15 cellular contexts compared by ENCODE assay signal in genomic region chr17:50277357-50277754, GRCh38. TPM values are rescaled to one million over a fixed set of nuclear protein-coding genes. Genes with fewer than 3 reads are reported as not detected.
DNase-seq lines count a peak whose midpoint lies in the region; ATAC-seq, FAIRE-seq and TF ChIP-seq lines count a peak whose summit lies in the region.
"Had no signal": no experiment of that assay in that cellular context is flagged by ENCODE, and none has a peak within 500 bp of the region (broad histone marks: within the 10 kb centered on the region; RNA-seq: fewer than 3 reads in every experiment).

No MANE protein-coding gene starts in this region.

- POLR2A ChIA-PET in H1 (lab: Charles Lee; ENCODE audit: partially characterized antibody), result interaction anchor here (0.6 to 1.2 kb wide), 5 partner anchors 9 to 89 kb away, joined by 3 read pairs; no protein-coding TSS in a partner anchor

- no peak for TF ChIP-seq EP300 in H1 (IDR thresholded peaks at IDR 0.05; ENCODE audit: borderline replicate concordance in 1 of 2, low read depth in 2 of 2, low read length in 2 of 2)

- H3K27ac ChIP-seq in H1 (ENCODE audit: low read depth, low read length), result no peak overlapping the region
- no peak overlapping the region for H3K27ac ChIP-seq in foreskin keratinocyte
- H3K27ac ChIP-seq: BLaER1 treated with 17β-estradiol and CSF1 and Interleukin-3, amounts not matched to agents 10 nM and 100 nM had no signal

- H3K4me2 ChIP-seq in H1 (ENCODE audit: insufficient read depth in 1 of 2, low read depth in 2 of 2, low read length in 2 of 2), result peak overlapping the region; percentile 34 to 37

- no peak for TF ChIP-seq RAD21 in H1 (IDR thresholded peaks at IDR 0.05 in 1 of 2, conservative IDR thresholded peaks at IDR 0.05 in 1 of 2; ENCODE audit: low read depth in 2 of 2, low read length in 2 of 2)

- CTCF ChIA-PET in H1 (lab: Charles Lee; ENCODE audit: partially characterized antibody), result interaction anchor here (0.5 to 41.5 kb wide), 9 partner anchors 8 to 166 kb away, joined by 3 to 1349 read pairs (median 3); partner anchors contain the start of gene COL1A1

- WGBS in H1 (ENCODE audit: extremely low coverage in 1 of 2, insufficient coverage in 1 of 2, insufficient read length in 1 of 2, insufficient replicate concordance in 2 of 2, low coverage in 1 of 2, low lambda C conversion rate in 2 of 2, missing lambda C conversion rate in 1 of 2), 2 experiments, result 58% methylated on average over 5 of the region's 5 CpGs; no CpG with 5 or more reads in 1 of the 2 experiments

- H3K23ac ChIP-seq in H1 (ENCODE audit: insufficient read length), result no peak overlapping the region

- H2AK5ac ChIP-seq in H1 (ENCODE audit: low read depth, low read length), result peak overlapping the region; percentile 30; the same call in 1 of the 2 replicates

- H3K27me3 ChIP-seq in H1 (replicated peaks in 1 of 4; ENCODE audit: control insufficient read depth in 3 of 4, extremely low read depth in 1 of 4, insufficient read depth in 3 of 4, low read length in 3 of 4), result peaks cover 0 to 9% (median 3%) of the 10 kb centered on the region in 4 experiments; a peak in 3 of 7 replicates
- no peaks in the 10 kb centered on the region for H3K27me3 ChIP-seq in foreskin keratinocyte

- H3K4me3 Mint-ChIP-seq in nephron progenitor cell, result peak overlapping the region; percentile 56

- H2BK15ac ChIP-seq in H1 (ENCODE audit: low read length), result no peak overlapping the region

- peaks cover 8% of the 10 kb centered on the region for H3K36me3 Mint-ChIP-seq in nephron progenitor cell (ENCODE audit: low read depth)

- peaks cover 4% of the 10 kb centered on the region; the same call in 1 of the 2 replicates for H3K23me2 ChIP-seq in H1 (ENCODE audit: low read depth, low read length)

- H3K27ac Mint-ChIP-seq in nephron progenitor cell, result no peak overlapping the region

- TF ChIP-seq CTCF in H1 (IDR thresholded peaks at IDR 0.05; ENCODE audit: control extremely low read depth in 1 of 3, insufficient read depth in 1 of 3, low read depth in 1 of 3, low read length in 3 of 3), result no peak
- no peak for TF ChIP-seq CTCF in nephron progenitor cell (IDR thresholded peaks at IDR 0.05)
- TF ChIP-seq CTCF in foreskin keratinocyte (conservative IDR thresholded peaks at IDR 0.05), result no peak

- no peak overlapping the region; the same call in 1 of the 2 replicates for H4K8ac ChIP-seq in H1 (ENCODE audit: extremely low read depth, insufficient read depth, low read length)

- H3K14ac ChIP-seq in H1 (ENCODE audit: insufficient read length), result no peak overlapping the region

- no peak overlapping the region for H4K5ac ChIP-seq in H1 (ENCODE audit: insufficient read length, low read depth, low read length)

- no peak overlapping the region for H3K56ac ChIP-seq in H1 (replicated peaks; ENCODE audit: insufficient read length, low read depth, low read length)

- 0 out of 2 replicates have a peak overlapping the region, but pooled peaks have one; percentile 21 for H2BK20ac ChIP-seq in H1 (ENCODE audit: low read length)

- peak overlapping the region; percentile 77; the same call in 1 of the 2 replicates for H2BK5ac ChIP-seq in H1 (ENCODE audit: low read depth, low read length)

- no peaks in the 10 kb centered on the region for H3K9me3 ChIP-seq in H1 (ENCODE audit: insufficient read depth in 2 of 2, low read depth in 1 of 2, low read length in 1 of 2)

- H2AFZ ChIP-seq in H1 (ENCODE audit: low read length), result no peak overlapping the region

- no peak overlapping the region for H3K4ac ChIP-seq in H1 (replicated peaks; ENCODE audit: insufficient read length, low read depth, low read length)

- H3K9me3 Mint-ChIP-seq in nephron progenitor cell, result peaks cover 5% of the 10 kb centered on the region

- H3K27me3 Mint-ChIP-seq in nephron progenitor cell (ENCODE audit: low read depth, poor library complexity), result peaks cover 11% of the 10 kb centered on the region

- no peak overlapping the region for H2BK120ac ChIP-seq in H1 (replicated peaks; ENCODE audit: low read depth, low read length)

- peaks cover 0 to 6% (median 0%) of the 10 kb centered on the region in 4 experiments; a peak in 2 of 8 replicates for H3K36me3 ChIP-seq in H1 (ENCODE audit: control insufficient read depth in 2 of 4, insufficient read depth in 4 of 4, low read length in 3 of 4)

- H4K91ac ChIP-seq in H1 (replicated peaks; ENCODE audit: insufficient read length, low read length), result no peak overlapping the region

- peaks cover 2% of the 10 kb centered on the region; the same call in 1 of the 2 replicates for H3K79me1 ChIP-seq in H1 (ENCODE audit: low read depth, low read length)

- no peak overlapping the region for H2BK12ac ChIP-seq in H1 (ENCODE audit: low read depth, low read length)

- ATAC-seq in left ventricle myocardium superior (no peak), foreskin keratinocyte (no peak), HG03442 (IDR thresholded peaks at IDR 0.05; ENCODE audit: unreplicated experiment) (no peak), GM21360 (IDR thresholded peaks at IDR 0.05; ENCODE audit: unreplicated experiment) (no peak)
- ATAC-seq: Panc1 had no signal

- no peak overlapping the region for H3K9ac ChIP-seq in H1 (replicated peaks in 1 of 4; ENCODE audit: extremely low read depth in 1 of 4, low read depth in 3 of 4, low read length in 3 of 4)
- H3K9ac ChIP-seq: BLaER1 treated with 17β-estradiol and CSF1 and Interleukin-3, amounts not matched to agents 10 nM and 100 nM had no signal

- peaks cover 3 to 33% (median 23%) of the 10 kb centered on the region in 4 experiments for H3K4me1 ChIP-seq in H1 (replicated peaks in 1 of 4; ENCODE audit: control insufficient read depth in 3 of 4, insufficient read depth in 4 of 4, low read length in 3 of 4)
- peaks cover 14% of the 10 kb centered on the region for H3K4me1 ChIP-seq in foreskin keratinocyte

- no peak overlapping the region for H3K4me3 ChIP-seq in H1 (ENCODE audit: extremely low read depth in 1 of 4, insufficient read depth in 2 of 4, low read depth in 3 of 4, low read length in 4 of 4)
- H3K4me3 ChIP-seq: BLaER1 treated with 17β-estradiol and CSF1 and Interleukin-3, amounts not matched to agents 10 nM and 100 nM had no signal

- no peak overlapping the region for H3K18ac ChIP-seq in H1 (ENCODE audit: extremely low read depth, low read length)

- FAIRE-seq in H1 (lab: Jason Lieb, UNC), result no peak
- FAIRE-seq: H54 had no signal

- H3K79me2 ChIP-seq in H1 (ENCODE audit: control insufficient read depth in 1 of 2, insufficient read depth in 2 of 2, low read length in 2 of 2), result no peaks in the 10 kb centered on the region; a peak in 1 of 4 replicates

- no peak for TF ChIP-seq POLR2A in H1 (IDR thresholded peaks at IDR 0.05; ENCODE audit: control extremely low read depth in 1 of 2, low read depth in 2 of 2, low read length in 2 of 2)

- no peaks in the 10 kb centered on the region for H4K20me1 ChIP-seq in H1 (replicated peaks in 1 of 2; ENCODE audit: control insufficient read depth in 1 of 2, insufficient read depth in 2 of 2, low read length in 2 of 2)

- intact Hi-C loops in left ventricle myocardium superior (cut with micrococcal nuclease), result no loop called here
- intact Hi-C loops in cardiac septum (cut with DNase I), result no loop called here

- DNase-seq in left ventricle myocardium superior (peak; percentile 8), cardiac septum (ENCODE audit: low spot score) (no peak), H1 (ENCODE audit: low read depth in 1 of 2, low spot score in 2 of 2) (no peak), nephron progenitor cell (no peak), kidney glomerular epithelial cell (lab: John Stamatoyannopoulos, UW) (no peak), foreskin keratinocyte (no peak)
- DNase-seq: 8988T, KBM-7, NCI-H345, SHP77 had no signal

- H3K4me1 Mint-ChIP-seq in nephron progenitor cell, result peaks cover 60% of the 10 kb centered on the region

TF ChIP-seq in H1, 55 proteins besides CTCF, POLR2A, EP300 and RAD21 (continues in another document):
- TF ChIP-seq EGR1 (IDR thresholded peaks at IDR 0.05; ENCODE audit: borderline replicate concordance, low read depth, low read length) (no peak), NANOG (IDR thresholded peaks at IDR 0.05; ENCODE audit: insufficient read depth, low read depth, low read length, poor library complexity, severe bottlenecking) (no peak), SP2 (IDR thresholded peaks at IDR 0.05; ENCODE audit: low read length) (no peak), POLR2AphosphoS5 (IDR thresholded peaks at IDR 0.05; ENCODE audit: low read depth, low read length) (no peak), TBP (IDR thresholded peaks at IDR 0.05; ENCODE audit: low read depth, low read length) (no peak), ZNF274 (IDR thresholded peaks at IDR 0.05; ENCODE audit: borderline replicate concordance, extremely low read depth, low read length) (no peak), FOSL1 (IDR thresholded peaks at IDR 0.05; ENCODE audit: insufficient read depth, low read depth, low read length) (no peak), CREB1 (IDR thresholded peaks at IDR 0.05) (no peak), SP1 (IDR thresholded peaks at IDR 0.05; ENCODE audit: low read depth, low read length) (no peak), BCL11A (IDR thresholded peaks at IDR 0.05; ENCODE audit: low read depth in 2 of 2, low read length in 2 of 2) (no peak), SRF (IDR thresholded peaks at IDR 0.05; ENCODE audit: low read depth, low read length) (no peak), CHD2 (IDR thresholded peaks at IDR 0.05; ENCODE audit: low read length) (no peak), JUN (IDR thresholded peaks at IDR 0.05; ENCODE audit: low read depth, low read length) (no peak), CTBP2 (IDR thresholded peaks at IDR 0.05; ENCODE audit: borderline replicate concordance, insufficient read depth, insufficient read length, low read length) (no peak)
- TF ChIP-seq, protein P1, sequence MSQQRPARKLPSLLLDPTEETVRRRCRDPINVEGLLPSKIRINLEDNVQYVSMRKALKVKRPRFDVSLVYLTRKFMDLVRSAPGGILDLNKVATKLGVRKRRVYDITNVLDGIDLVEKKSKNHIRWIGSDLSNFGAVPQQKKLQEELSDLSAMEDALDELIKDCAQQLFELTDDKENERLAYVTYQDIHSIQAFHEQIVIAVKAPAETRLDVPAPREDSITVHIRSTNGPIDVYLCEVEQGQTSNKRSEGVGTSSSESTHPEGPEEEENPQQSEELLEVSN (IDR thresholded peaks at IDR 0.05), result no peak

RNA-seq across cellular contexts. Expression of gene TMEM92, which starts 3.1 kb away (rescaled TPM):
- total RNA-seq in left ventricle myocardium superior (not detected), cardiac septum (not detected), foreskin keratinocyte (2.8 and 6.5 TPM in 2 replicates)
- total RNA-seq in H1 (2021; fragmentation: NEBNext Ultra II Directional; extraction: Animal tissue kit (Norgen Biotek cat#: 25700)), result 11.9 and 12.2 TPM in 2 replicates
- polyA plus RNA-seq in H1 (2011; rRNA removed) (24.8 and 39.2 TPM in 2 replicates), foreskin keratinocyte (6.7 and 12.4 TPM in 2 replicates)
- 14.9 TPM for polyA plus RNA-seq in H1 (2011; cell fraction: cytosol; rRNA removed)
- polyA plus RNA-seq in H1 (2011; cell fraction: nucleus; rRNA removed), result 13.5 TPM
- 12.3 to 17.0 TPM (median 15.6 TPM) in 4 replicates for polyA plus RNA-seq in H1 (2012, experiment 1 of 2)
- polyA plus RNA-seq in H1 (2012, experiment 2 of 2), result 17.9 TPM
- 23.2 TPM for polyA plus RNA-seq in H1 (2013, experiment 1 of 2)
- 31.1 TPM for polyA plus RNA-seq in H1 (2013, experiment 2 of 2)
- polyA minus RNA-seq in H1 (2011; rRNA and poly(A)+ RNA removed), result 6.3 and 10.4 TPM in 2 replicates
- polyA minus RNA-seq in H1 (2011; cell fraction: cytosol; rRNA and poly(A)+ RNA removed), result 15.3 TPM
- 12.1 TPM for polyA minus RNA-seq in H1 (2011; cell fraction: nucleus; rRNA and poly(A)+ RNA removed)
